Comparison of ENCODE assay signal across 8 cellular contexts in the genomic region with DNA sequence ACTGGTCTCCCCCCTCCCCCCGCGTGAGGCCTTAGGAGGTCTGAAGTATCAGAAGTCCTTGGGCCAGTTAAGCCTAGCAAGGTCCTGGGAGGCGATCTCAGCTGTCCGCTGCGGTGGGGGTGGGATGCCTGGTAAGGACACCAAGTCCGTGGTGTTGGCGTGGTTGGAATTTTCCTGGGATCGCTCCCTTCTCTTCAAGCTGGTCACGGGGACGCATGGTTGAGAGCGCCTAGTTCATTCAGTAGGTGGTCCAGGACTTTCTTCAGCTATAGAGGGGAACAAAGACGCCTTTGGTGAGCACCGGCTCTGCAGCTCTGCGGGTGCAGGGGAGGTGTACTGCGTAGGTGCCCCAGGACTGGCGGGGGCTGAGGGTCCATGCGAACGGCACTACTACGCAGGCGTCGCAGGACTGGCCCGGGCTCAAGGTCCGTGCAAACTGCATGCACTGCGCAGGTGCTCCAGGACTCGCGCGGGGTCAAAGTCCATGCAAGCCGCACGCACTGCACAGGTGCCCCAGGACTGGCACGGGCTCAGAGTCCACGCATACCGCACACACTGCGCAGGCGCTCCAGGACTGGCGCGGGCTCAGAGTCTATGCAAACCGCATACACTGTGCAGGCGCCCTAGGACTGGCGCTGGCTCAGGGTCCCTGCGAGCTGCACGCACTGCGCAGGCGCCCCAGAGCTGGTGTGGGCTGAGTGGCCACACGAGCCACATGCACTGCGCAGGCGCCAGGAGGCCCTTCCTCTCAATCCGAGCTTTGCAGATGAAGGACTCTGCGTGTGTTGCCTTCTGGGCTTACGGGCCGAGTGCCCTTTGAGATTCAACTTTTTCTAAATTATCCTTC. TPM values are rescaled to one million over a fixed set of nuclear protein-coding genes. Genes with fewer than 3 reads are reported as not detected.
DNase-seq lines count a peak whose midpoint lies in the region; ATAC-seq, FAIRE-seq and TF ChIP-seq lines count a peak whose summit lies in the region.

No MANE protein-coding gene starts in this region.

- H3K4me3 Mint-ChIP-seq in activated T-helper 2 cell treated with anti-CD3 and anti-CD28 coated beads, Interferon-gamma antibody, Interleukin-2, Interleukin-4, amounts not matched to agents 10 μg/mL and 5 μg/mL and 100 μg/mL, durations not matched to agents 14 hours and 24 hours and 36 hours (ENCODE audit: low read depth): peak overlapping the region; percentile 67

- peak overlapping the region; percentile 64 to 82 for H3K27ac ChIP-seq in testis

- H3K36me3 Mint-ChIP-seq in activated T-helper 2 cell treated with anti-CD3 and anti-CD28 coated beads, Interferon-gamma antibody, Interleukin-2, Interleukin-4, amounts not matched to agents 10 μg/mL and 5 μg/mL and 100 μg/mL, durations not matched to agents 14 hours and 24 hours and 36 hours (ENCODE audit: low read depth): peaks cover 3% of the 10 kb centered on the region

- no peaks in the 10 kb centered on the region for H3K9me3 Mint-ChIP-seq in activated T-helper 2 cell treated with anti-CD3 and anti-CD28 coated beads, Interferon-gamma antibody, Interleukin-2, Interleukin-4, amounts not matched to agents 10 μg/mL and 5 μg/mL and 100 μg/mL, durations not matched to agents 14 hours and 24 hours and 36 hours

- DNase-seq in NOMO-1 (lab: John Stamatoyannopoulos, UW; ENCODE audit: unreplicated experiment in 2 of 2) (peak; percentile 49 to 59), fibroblast of the aortic adventitia (ENCODE audit: low read depth) (peak; percentile 81), omental fat pad (ENCODE audit: low spot score) (no peak), testis (peak; percentile 83), OCI-M2 (lab: John Stamatoyannopoulos, UW; ENCODE audit: unreplicated experiment) (no peak), GM12891 (ENCODE audit: insufficient read length, low spot score) (no peak)
- DNase-seq in activated T-helper 2 cell treated with anti-CD3 and anti-CD28 coated beads, Interferon-gamma antibody, Interleukin-2, Interleukin-4, amounts not matched to agents 10 μg/mL and 5 μg/mL and 100 μg/mL, durations not matched to agents 14 hours and 24 hours and 36 hours (ENCODE audit: low spot score): peak; percentile 68

- TF ChIP-seq CTCF in fibroblast of the aortic adventitia (IDR thresholded peaks at IDR 0.05; ENCODE audit: insufficient read depth, low read length) (no peak), omental fat pad (IDR thresholded peaks at IDR 0.05) (no peak), testis (IDR thresholded peaks at IDR 0.05) (no peak)

- no peaks in the 10 kb centered on the region for H3K36me3 ChIP-seq in testis (ENCODE audit: low read depth, missing control alignments)

- peak overlapping the region; percentile 52 for H3K27ac Mint-ChIP-seq in activated T-helper 2 cell treated with anti-CD3 and anti-CD28 coated beads, Interferon-gamma antibody, Interleukin-2, Interleukin-4, amounts not matched to agents 10 μg/mL and 5 μg/mL and 100 μg/mL, durations not matched to agents 14 hours and 24 hours and 36 hours

- peaks cover 32% of the 10 kb centered on the region for H3K4me1 Mint-ChIP-seq in activated T-helper 2 cell treated with anti-CD3 and anti-CD28 coated beads, Interferon-gamma antibody, Interleukin-2, Interleukin-4, amounts not matched to agents 10 μg/mL and 5 μg/mL and 100 μg/mL, durations not matched to agents 14 hours and 24 hours and 36 hours (ENCODE audit: low read depth)

- TF ChIP-seq POLR2A in testis (IDR thresholded peaks at IDR 0.05): no peak
- TF ChIP-seq POLR2A in GM12891 (IDR thresholded peaks at IDR 0.05; ENCODE audit: low read depth, low read length): no peak

- H3K4me1 ChIP-seq in testis: peaks cover 12% of the 10 kb centered on the region

- FAIRE-seq in GM12891 (lab: Jason Lieb, UNC): no peak

- 35 to 42% methylated on average over 6 to 50 of the region's 50 CpGs for WGBS in testis, 2 donors

- H3K4me3 ChIP-seq in fibroblast of the aortic adventitia (ENCODE audit: low read depth, low read length) (peak overlapping the region; percentile 58), testis (peak overlapping the region; percentile 19 to 64)

- intact Hi-C loops in activated T-helper 2 cell treated with anti-CD3 and anti-CD28 coated beads, Interferon-gamma antibody, Interleukin-2, Interleukin-4, amounts not matched to agents 10 μg/mL and 5 μg/mL and 100 μg/mL, durations not matched to agents 14 hours and 24 hours and 36 hours (cut with micrococcal nuclease): loop anchor here (5.0 kb wide), 1 partner anchor 128 kb away; no protein-coding TSS in a partner anchor
- intact Hi-C loops in testis (cut with DNase I; ENCODE audit: low total_unique reads): loop anchor here (10.0 kb wide), 1 partner anchor 201 kb away; a partner anchor contains a TSS

- no peaks in the 10 kb centered on the region for H3K27me3 Mint-ChIP-seq in activated T-helper 2 cell treated with anti-CD3 and anti-CD28 coated beads, Interferon-gamma antibody, Interleukin-2, Interleukin-4, amounts not matched to agents 10 μg/mL and 5 μg/mL and 100 μg/mL, durations not matched to agents 14 hours and 24 hours and 36 hours (ENCODE audit: low read depth)

- no peaks in the 10 kb centered on the region for H3K9me3 ChIP-seq in testis

- H3K27me3 ChIP-seq in testis: no peaks in the 10 kb centered on the region

- peak; percentile 39 for ATAC-seq in GM19438 (IDR thresholded peaks at IDR 0.05; ENCODE audit: low read depth, unreplicated experiment)
- peak; percentile 62 for ATAC-seq in omental fat pad (ENCODE audit: low FRiP score)

TF ChIP-seq in GM12891, 5 proteins besides CTCF, POLR2A, EP300 and RAD21:
- TF ChIP-seq SPI1 (IDR thresholded peaks at IDR 0.05; ENCODE audit: low read depth, low read length): no peak
- no peak for TF ChIP-seq TAF1 (IDR thresholded peaks at IDR 0.05; ENCODE audit: low read depth, low read length)
- TF ChIP-seq POU2F2 (IDR thresholded peaks at IDR 0.05; ENCODE audit: low read depth, low read length): no peak
- TF ChIP-seq POLR2AphosphoS5 (IDR thresholded peaks at IDR 0.05; ENCODE audit: low read depth, low read length): no peak
- TF ChIP-seq PAX5 (IDR thresholded peaks at IDR 0.05; ENCODE audit: insufficient read depth, low read length, severe bottlenecking): no peak

RNA-seq across cellular contexts. Expression of a gene that starts 36.6 kb away (rescaled TPM):
- total RNA-seq in activated T-helper 2 cell treated with anti-CD3 and anti-CD28 coated beads, Interferon-gamma antibody, Interleukin-2, Interleukin-4, amounts not matched to agents 10 μg/mL and 5 μg/mL and 100 μg/mL, durations not matched to agents 14 hours and 24 hours and 36 hours: 398 TPM in 2 replicates
- 155 and 165 TPM in 2 replicates for total RNA-seq in fibroblast of the aortic adventitia (ENCODE audit: low replicate concordance)
- 10 to 100 TPM; 54.0 to 75.8 (median 60.3) TPM for total RNA-seq in omental fat pad
- total RNA-seq in testis: 100 to 1,000 TPM; 162 to 177 TPM
- polyA plus RNA-seq in testis (ENCODE audit: insufficient read depth, low read depth, low replicate concordance): 203 TPM
- polyA plus RNA-seq in GM12891 (2012; ENCODE audit: low read depth, missing spikeins): 242 TPM

Comparison
In these comparisons a context has a peak if more than half of its experiments do, and no peak if none do; other contexts are left out.
1. DNase-seq: peak in NOMO-1 (2 of 2), activated T-helper 2 cell treated with anti-CD3 and anti-CD28 coated beads, Interferon-gamma antibody, Interleukin-2, Interleukin-4, amounts not matched to agents 10 μg/mL and 5 μg/mL and 100 μg/mL, durations not matched to agents 14 hours and 24 hours and 36 hours (single experiment), fibroblast of the aortic adventitia (single experiment) and testis (single experiment); none in omental fat pad (single experiment), OCI-M2 (single experiment) and GM12891 (single experiment).